ENCODE assay signal across 1 cellular context in the genomic region with DNA sequence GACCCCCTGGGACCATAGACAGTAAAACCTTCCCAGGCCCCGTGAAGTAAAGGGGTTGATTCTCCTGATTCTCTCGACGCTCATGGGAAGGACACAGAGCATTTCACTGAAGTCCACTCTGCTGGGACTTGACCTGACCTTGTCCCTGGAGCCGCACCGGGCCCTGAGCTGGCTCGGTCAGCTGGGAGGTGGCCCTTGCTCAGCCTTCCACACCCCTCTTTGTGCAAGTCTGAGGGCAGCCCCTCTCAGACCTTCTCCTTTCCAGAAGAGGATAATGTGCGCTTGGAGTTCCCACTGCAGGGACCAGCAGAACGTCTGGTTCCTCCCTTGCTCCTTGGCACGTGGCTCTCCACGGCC.
TF ChIP-seq lines count a peak whose summit lies in the region.

No MANE protein-coding gene starts in this region.

TF ChIP-seq in GM23338, 12 proteins besides CTCF, POLR2A, EP300 and RAD21 (continued from another document):
- TF ChIP-seq STAT1 (IDR thresholded peaks at IDR 0.05; ENCODE audit: unreplicated experiment), result no peak
- TF ChIP-seq, protein P1, sequence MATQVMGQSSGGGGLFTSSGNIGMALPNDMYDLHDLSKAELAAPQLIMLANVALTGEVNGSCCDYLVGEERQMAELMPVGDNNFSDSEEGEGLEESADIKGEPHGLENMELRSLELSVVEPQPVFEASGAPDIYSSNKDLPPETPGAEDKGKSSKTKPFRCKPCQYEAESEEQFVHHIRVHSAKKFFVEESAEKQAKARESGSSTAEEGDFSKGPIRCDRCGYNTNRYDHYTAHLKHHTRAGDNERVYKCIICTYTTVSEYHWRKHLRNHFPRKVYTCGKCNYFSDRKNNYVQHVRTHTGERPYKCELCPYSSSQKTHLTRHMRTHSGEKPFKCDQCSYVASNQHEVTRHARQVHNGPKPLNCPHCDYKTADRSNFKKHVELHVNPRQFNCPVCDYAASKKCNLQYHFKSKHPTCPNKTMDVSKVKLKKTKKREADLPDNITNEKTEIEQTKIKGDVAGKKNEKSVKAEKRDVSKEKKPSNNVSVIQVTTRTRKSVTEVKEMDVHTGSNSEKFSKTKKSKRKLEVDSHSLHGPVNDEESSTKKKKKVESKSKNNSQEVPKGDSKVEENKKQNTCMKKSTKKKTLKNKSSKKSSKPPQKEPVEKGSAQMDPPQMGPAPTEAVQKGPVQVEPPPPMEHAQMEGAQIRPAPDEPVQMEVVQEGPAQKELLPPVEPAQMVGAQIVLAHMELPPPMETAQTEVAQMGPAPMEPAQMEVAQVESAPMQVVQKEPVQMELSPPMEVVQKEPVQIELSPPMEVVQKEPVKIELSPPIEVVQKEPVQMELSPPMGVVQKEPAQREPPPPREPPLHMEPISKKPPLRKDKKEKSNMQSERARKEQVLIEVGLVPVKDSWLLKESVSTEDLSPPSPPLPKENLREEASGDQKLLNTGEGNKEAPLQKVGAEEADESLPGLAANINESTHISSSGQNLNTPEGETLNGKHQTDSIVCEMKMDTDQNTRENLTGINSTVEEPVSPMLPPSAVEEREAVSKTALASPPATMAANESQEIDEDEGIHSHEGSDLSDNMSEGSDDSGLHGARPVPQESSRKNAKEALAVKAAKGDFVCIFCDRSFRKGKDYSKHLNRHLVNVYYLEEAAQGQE (IDR thresholded peaks at IDR 0.05; ENCODE audit: unreplicated experiment), result no peak
- no peak for TF ChIP-seq NANOG (IDR thresholded peaks at IDR 0.05; ENCODE audit: borderline replicate concordance)
- no peak for TF ChIP-seq POLR2AphosphoS5 (IDR thresholded peaks at IDR 0.05; ENCODE audit: low read depth)
- no peak for TF ChIP-seq EZH2phosphoT487 (IDR thresholded peaks at IDR 0.05; ENCODE audit: unreplicated experiment)
- no peak for TF ChIP-seq ZNF331 (CRISPR knock-in tag; IDR thresholded peaks at IDR 0.05; ENCODE audit: low read depth)
- TF ChIP-seq, protein P2, sequence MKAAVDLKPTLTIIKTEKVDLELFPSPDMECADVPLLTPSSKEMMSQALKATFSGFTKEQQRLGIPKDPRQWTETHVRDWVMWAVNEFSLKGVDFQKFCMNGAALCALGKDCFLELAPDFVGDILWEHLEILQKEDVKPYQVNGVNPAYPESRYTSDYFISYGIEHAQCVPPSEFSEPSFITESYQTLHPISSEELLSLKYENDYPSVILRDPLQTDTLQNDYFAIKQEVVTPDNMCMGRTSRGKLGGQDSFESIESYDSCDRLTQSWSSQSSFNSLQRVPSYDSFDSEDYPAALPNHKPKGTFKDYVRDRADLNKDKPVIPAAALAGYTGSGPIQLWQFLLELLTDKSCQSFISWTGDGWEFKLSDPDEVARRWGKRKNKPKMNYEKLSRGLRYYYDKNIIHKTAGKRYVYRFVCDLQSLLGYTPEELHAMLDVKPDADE (IDR thresholded peaks at IDR 0.05), result no peak
- no peak for TF ChIP-seq CREB1 (CRISPR knock-in tag; IDR thresholded peaks at IDR 0.05; ENCODE audit: low read depth)
- TF ChIP-seq JUNB (IDR thresholded peaks at IDR 0.05; ENCODE audit: unreplicated experiment), result no peak
TF ChIP-seq in GM23338: peak in this region for 0.
